ENCODE assay signal across 25 cellular contexts in the genomic region with DNA sequence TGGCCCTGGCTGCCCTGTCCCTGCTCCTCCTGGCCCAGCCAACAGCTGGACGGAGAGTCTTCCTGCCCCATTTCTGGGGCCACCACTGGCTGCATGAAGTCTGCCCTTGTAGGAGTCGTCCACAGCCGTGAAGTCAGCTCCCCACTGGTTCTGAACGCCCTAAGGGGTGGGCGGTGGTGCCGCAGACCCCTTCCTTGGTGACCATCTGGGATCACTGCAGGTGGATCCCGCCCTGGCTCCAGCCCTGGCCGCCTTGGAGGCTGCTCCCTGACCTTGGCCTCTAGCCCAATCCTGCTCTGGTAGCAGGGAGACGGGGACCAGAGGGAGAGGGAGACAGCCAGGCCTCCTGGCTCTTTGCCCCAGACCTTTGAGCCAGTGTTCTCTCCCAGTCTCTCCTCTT. TPM values are rescaled to one million over a fixed set of nuclear protein-coding genes. Genes with fewer than 3 reads are reported as not detected.
"Had no signal": no experiment of that assay in that cellular context is flagged by ENCODE, and none has a peak within 500 bp of the region (broad histone marks: within the 10 kb centered on the region; RNA-seq: fewer than 3 reads in every experiment).

No MANE protein-coding gene starts in this region.

- H2AFZ ChIP-seq: parathyroid adenoma had no signal

- H3K9me3 ChIP-seq: ovary, psoas muscle, right lobe of liver, spleen, suprapubic skin, testis, tibial artery, transverse colon, upper lobe of right lung, uterus had no signal

- H3K4me2 ChIP-seq: smooth muscle cell had no signal

- ATAC-seq: naive thymus-derived CD8-positive, alpha-beta T cell; natural killer cell treated with Interleukin-12 subunit alpha and Interleukin-12 subunit beta and Interleukin-15 and Interleukin-18, amount 100 ng/mL, for 72 hours; psoas muscle; right cardiac atrium; right lobe of liver; stimulated activated naive CD8-positive, alpha-beta T cell treated with anti-CD3 and anti-CD28 coated beads, Interleukin-15, amount 100 ng/mL, for 72 hours; stimulated activated naive CD8-positive, alpha-beta T cell treated with anti-CD3 and anti-CD28 coated beads, Interleukin-15, Interleukin-2, amounts not matched to agents 100 U/mL and 50 U/mL, for 24 hours; upper lobe of right lung had no signal

- H3K36me3 ChIP-seq: ovary, right lobe of liver, spleen, suprapubic skin, tibial artery, transverse colon, upper lobe of right lung, uterus had no signal

- H3K4me1 ChIP-seq: parathyroid adenoma, psoas muscle, right lobe of liver, spleen, suprapubic skin, testis, transverse colon, upper lobe of right lung, uterus had no signal

- H3K27me3 ChIP-seq: ovary, right lobe of liver, testis, uterus had no signal

- DNase-seq: naive B cell; naive thymus-derived CD8-positive, alpha-beta T cell; nephron progenitor cell; occipital lobe; ovary; psoas muscle; right cardiac atrium; right lobe of liver; spleen; stimulated activated CD4-positive, alpha-beta T cell treated with anti-CD3 and anti-CD28 coated beads, Interleukin-12 subunit alpha, Interleukin-12 subunit beta, amount 100 ng/mL, for 4 hours; stimulated activated CD4-positive, alpha-beta T cell treated with anti-CD3 and anti-CD28 coated beads, Interleukin-1b, Interleukin-23, amount 100 ng/mL, for 48 hours; stimulated activated CD4-positive, alpha-beta T cell treated with anti-CD3 and anti-CD28 coated beads, Interleukin-4, amount 100 ng/mL, for 24 hours; stimulated activated naive CD4-positive, alpha-beta T cell; stimulated activated naive CD8-positive, alpha-beta T cell treated with anti-CD3 and anti-CD28 coated beads, Interleukin-15, amount 100 ng/mL, for 72 hours; stimulated activated naive CD8-positive, alpha-beta T cell treated with anti-CD3 and anti-CD28 coated beads, Interleukin-15, Interleukin-2, amounts not matched to agents 100 U/mL and 50 U/mL, for 24 hours; testis; tibial artery; transverse colon; upper lobe of right lung; uterus had no signal

- H3K4me3 ChIP-seq: ovary, psoas muscle, right lobe of liver, skin epidermis, smooth muscle cell, spleen, suprapubic skin, testis, tibial artery, transverse colon, upper lobe of right lung, uterus had no signal

- H3K9ac ChIP-seq: parathyroid adenoma had no signal

- H3K27ac ChIP-seq: ovary, parathyroid adenoma, psoas muscle, right lobe of liver, skin epidermis, spleen, suprapubic skin, testis, tibial artery, transverse colon, upper lobe of right lung, uterus had no signal

RNA-seq across cellular contexts. Expression of a gene that starts 35.4 kb away (rescaled TPM):
- total RNA-seq: transverse colon had no signal
- polyA plus RNA-seq: naive thymus-derived CD8-positive, alpha-beta T cell had no signal
